In genomic region chr6:167706313-167707109, GRCh38 we compare ENCODE assay signal across 8 cellular contexts.
DNase-seq lines count a peak whose midpoint lies in the region; ATAC-seq and TF ChIP-seq lines count a peak whose summit lies in the region.

No MANE protein-coding gene starts in this region.

- peaks cover 21% of the 10 kb centered on the region for H3K4me1 Mint-ChIP-seq in central memory CD8-positive, alpha-beta T cell

- H3K9me3 Mint-ChIP-seq in central memory CD8-positive, alpha-beta T cell: no peaks in the 10 kb centered on the region

- DNase-seq in T-helper 9 cell (peak; percentile 31), HEK293T (ENCODE audit: extremely low spot score) (no peak), NCI-H510A (lab: John Stamatoyannopoulos, UW) (no peak), Right ventricle myocardium superior (no peak)
- DNase-seq in central memory CD8-positive, alpha-beta T cell (ENCODE audit: low spot score in 2 of 2): peak in 1 of 2 donors; percentile 30
- peak; percentile 71 for DNase-seq in stimulated activated naive CD8-positive, alpha-beta T cell treated with anti-CD3 and anti-CD28 coated beads, Interleukin-15, Interleukin-2, amounts not matched to agents 100 U/mL and 50 U/mL, for 24 hours

- peaks cover 44% of the 10 kb centered on the region for H3K27me3 Mint-ChIP-seq in central memory CD8-positive, alpha-beta T cell

- intact Hi-C loops in Right ventricle myocardium superior (cut with DNase I): no loop called here

- CTCF ChIA-PET in HEK293T (lab: Yijun Ruan, JAX): no interaction called here

- ATAC-seq in GM19023 (IDR thresholded peaks at IDR 0.05; ENCODE audit: unreplicated experiment) (peak; percentile 90), HG03064 (IDR thresholded peaks at IDR 0.05; ENCODE audit: low read depth, unreplicated experiment) (peak; percentile 98), Right ventricle myocardium superior (ENCODE audit: poor library complexity) (no peak)
- ATAC-seq in central memory CD8-positive, alpha-beta T cell (replicated peaks; ENCODE audit: extremely low read depth, poor library complexity, severe bottlenecking): peak; percentile 66
- peak; percentile 92 for ATAC-seq in stimulated activated naive CD8-positive, alpha-beta T cell treated with anti-CD3 and anti-CD28 coated beads, Interleukin-15, Interleukin-2, amounts not matched to agents 100 U/mL and 50 U/mL, for 24 hours

- peak overlapping the region; percentile 36 for H3K4me3 Mint-ChIP-seq in central memory CD8-positive, alpha-beta T cell

- H3K27ac Mint-ChIP-seq in central memory CD8-positive, alpha-beta T cell (ENCODE audit: low read depth): peak overlapping the region; percentile 57

- H3K36me3 Mint-ChIP-seq in central memory CD8-positive, alpha-beta T cell (ENCODE audit: insufficient read depth): peaks cover 2% of the 10 kb centered on the region

- POLR2A ChIA-PET in HEK293T (lab: Yijun Ruan, JAX): no interaction called here

TF ChIP-seq in HEK293T, 16 proteins besides CTCF, POLR2A, EP300 and RAD21:
- TF ChIP-seq FOXM1 (IDR thresholded peaks at IDR 0.05; ENCODE audit: borderline replicate concordance): no peak
- TF ChIP-seq ELF4 (IDR thresholded peaks at IDR 0.05): no peak
- no peak for TF ChIP-seq BHLHE40 (IDR thresholded peaks at IDR 0.05; ENCODE audit: borderline replicate concordance)

Comparison
In these comparisons a context has a peak if more than half of its experiments do, and no peak if none do; other contexts are left out.
1. DNase-seq: peak in T-helper 9 cell (single experiment) and stimulated activated naive CD8-positive, alpha-beta T cell treated with anti-CD3 and anti-CD28 coated beads, Interleukin-15, Interleukin-2, amounts not matched to agents 100 U/mL and 50 U/mL, for 24 hours (single experiment); none in HEK293T (single experiment), NCI-H510A (single experiment) and Right ventricle myocardium superior (single experiment).